ENCODE assay signal across 7 cellular contexts in genomic region chr1:17724150-17724549, GRCh38. TPM values are rescaled to one million over a fixed set of nuclear protein-coding genes. Genes with fewer than 3 reads are reported as not detected.
"Had no signal": no experiment of that assay in that cellular context is flagged by ENCODE, and none has a peak within 500 bp of the region (broad histone marks: within the 10 kb centered on the region; RNA-seq: fewer than 3 reads in every experiment).

No MANE protein-coding gene starts in this region.

- DNase-seq: HFFc6, KBM-7 had no signal

- H3K27ac ChIP-seq: KMS-11 had no signal

- FAIRE-seq: HTR-8/SVneo had no signal

- H3K9me3 ChIP-seq: HAP-1 had no signal

- H3K4me3 ChIP-seq: GM23338, HAP-1 had no signal

- H3K36me3 ChIP-seq: HAP-1 had no signal

- H3K4me2 ChIP-seq: GM23338, KMS-11 had no signal

- H2AFZ ChIP-seq: GM23338 had no signal

- H3K9ac ChIP-seq: KMS-11 had no signal

RNA-seq across cellular contexts. Expression of gene ACTL8, which starts 31.0 kb away (rescaled TPM):
- polyA plus RNA-seq: IgD-negative memory B cell had no signal
